Comparison of ENCODE assay signal across 18 cellular contexts in the genomic region with DNA sequence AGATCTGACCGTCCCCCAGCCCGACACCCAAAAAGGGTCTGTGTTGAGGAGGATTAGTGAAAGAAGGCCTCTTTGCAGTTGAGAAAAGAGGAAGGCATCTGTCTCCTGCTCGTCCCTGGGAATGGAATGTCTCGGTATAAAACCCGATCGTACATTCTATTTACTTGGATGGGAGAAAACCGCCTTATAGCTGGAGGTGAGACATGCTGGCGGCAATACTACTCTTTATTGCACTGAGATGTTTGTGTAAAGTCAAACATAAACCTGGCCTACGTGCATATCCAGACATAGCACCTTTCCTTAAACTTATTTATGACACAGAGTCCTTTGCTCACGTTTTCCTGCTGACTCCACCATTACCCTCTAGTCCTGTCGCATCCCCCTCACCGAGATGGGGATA. TPM values are rescaled to one million over a fixed set of nuclear protein-coding genes. Genes with fewer than 3 reads are reported as not detected.
"Had no signal": no experiment of that assay in that cellular context is flagged by ENCODE, and none has a peak within 500 bp of the region (broad histone marks: within the 10 kb centered on the region; RNA-seq: fewer than 3 reads in every experiment).

No MANE protein-coding gene starts in this region.

- H3K27ac ChIP-seq: coronary artery, foreskin keratinocyte, pancreas, tibial artery, vagina had no signal

- FAIRE-seq: pancreas had no signal

- ATAC-seq: foreskin keratinocyte; natural killer cell treated with Interleukin-12 subunit alpha and Interleukin-12 subunit beta and Interleukin-15 and Interleukin-18, amount 100 ng/mL, for 72 hours; pancreas had no signal

- DNase-seq: activated CD4-positive, alpha-beta T cell treated with anti-CD3 and anti-CD28 coated beads for 1 hour; activated CD4-positive, alpha-beta T cell treated with anti-CD3 and anti-CD28 coated beads, Interleukin-2, amount 50 U/mL, for 4 hours; activated effector memory CD4-positive, alpha-beta T cell treated with anti-CD3 and anti-CD28 coated beads, Interleukin-2, amount 50 U/mL, for 16 hours; activated T-cell treated with anti-CD3 and anti-CD28 coated beads, Interleukin-2, amount 50 U/mL, for 1 hour; amniotic stem cell; caudate nucleus; effector CD8-positive, alpha-beta T cell; foreskin keratinocyte; immature natural killer cell; mesendoderm; pancreas; retina; stimulated activated CD4-positive, alpha-beta T cell treated with anti-CD3 and anti-CD28 coated beads, Interleukin-2, amount 100 ng/mL, for 48 hours; stimulated activated naive CD4-positive, alpha-beta T cell; tibial artery had no signal

- H3K27me3 ChIP-seq: foreskin keratinocyte, pancreas, tibial artery, vagina had no signal

- H3K9me3 ChIP-seq: pancreas, tibial artery, vagina had no signal

- H3K4me3 ChIP-seq: coronary artery, pancreas, tibial artery, vagina had no signal

RNA-seq across cellular contexts. Expression of gene KIAA0319, which starts 16.2 kb away (rescaled TPM):
- total RNA-seq: foreskin keratinocyte had no signal
- polyA plus RNA-seq: foreskin keratinocyte, immature natural killer cell had no signal
